In the genomic region with DNA sequence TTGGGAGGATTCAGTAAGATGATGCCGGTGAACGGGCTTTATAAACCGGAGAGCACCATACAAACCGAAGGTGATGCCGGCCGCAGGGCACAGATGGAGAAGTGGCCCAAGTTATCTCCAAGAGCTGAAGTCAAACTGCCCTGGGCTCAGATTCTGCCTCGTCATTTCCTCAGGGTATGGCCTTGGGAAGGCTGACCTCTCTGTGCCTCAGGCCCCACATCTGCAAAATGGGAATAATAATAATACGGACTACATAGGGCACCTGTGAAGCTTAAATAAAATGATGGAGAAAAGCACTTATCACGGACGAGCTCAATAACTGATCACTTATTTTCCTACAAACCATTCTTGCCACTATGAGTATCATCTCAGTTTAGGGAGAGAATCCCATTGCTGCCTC, we compare ENCODE assay signal across 29 cellular contexts. TPM values are rescaled to one million over a fixed set of nuclear protein-coding genes. Genes with fewer than 3 reads are reported as not detected.
"Had no signal": no experiment of that assay in that cellular context is flagged by ENCODE, and none has a peak within 500 bp of the region (broad histone marks: within the 10 kb centered on the region; RNA-seq: fewer than 3 reads in every experiment).

No MANE protein-coding gene starts in this region.

- DNase-seq: naive thymus-derived CD4-positive, alpha-beta T cell; natural killer cell; occipital lobe; ovary; psoas muscle; right cardiac atrium; spleen; stimulated activated CD4-positive, alpha-beta T cell treated with anti-CD3 and anti-CD28 coated beads, Interleukin-12 subunit alpha, Interleukin-12 subunit beta, amount 100 ng/mL, for 4 hours; stimulated activated CD4-positive, alpha-beta T cell treated with anti-CD3 and anti-CD28 coated beads, Interleukin-1b, Interleukin-23, amount 100 ng/mL, for 48 hours; stimulated activated CD4-positive, alpha-beta T cell treated with anti-CD3 and anti-CD28 coated beads, Interleukin-4, amount 100 ng/mL, for 1 hour; stimulated activated CD4-positive, alpha-beta T cell treated with anti-CD3 and anti-CD28 coated beads, Interleukin-4, amount 100 ng/mL, for 4 hours; stimulated activated CD8-positive, alpha-beta memory T cell treated with anti-CD3 and anti-CD28 coated beads, Interleukin-4, amount 100 ng/mL, for 48 hours; stimulated activated naive CD4-positive, alpha-beta T cell; stomach; trophoblast cell; upper lobe of left lung had no signal

- H2AFZ ChIP-seq: neural progenitor cell, parathyroid adenoma had no signal

- H3K27ac ChIP-seq: neural progenitor cell, ovary, parathyroid adenoma, psoas muscle, skin epidermis, spleen, stomach, suprapubic skin, thoracic aorta, thyroid gland, tibial nerve, upper lobe of left lung, vagina had no signal

- FAIRE-seq: urothelium cell line had no signal

- H3K79me2 ChIP-seq: parathyroid adenoma had no signal

- H3K27me3 ChIP-seq: neural progenitor cell, ovary, spleen, thyroid gland, tibial nerve, upper lobe of left lung, vagina had no signal

- H3K4me3 ChIP-seq: neural progenitor cell, ovary, psoas muscle, skin epidermis, smooth muscle cell, spleen, stomach, suprapubic skin, thoracic aorta, thyroid gland, tibial nerve, upper lobe of left lung, vagina had no signal

- H3K4me2 ChIP-seq: neural progenitor cell, smooth muscle cell had no signal

- H3K9ac ChIP-seq: neural progenitor cell, parathyroid adenoma had no signal

- H3K36me3 ChIP-seq: neural progenitor cell, ovary, spleen, suprapubic skin, thoracic aorta, thyroid gland, tibial nerve, upper lobe of left lung, vagina had no signal

- ATAC-seq: naive thymus-derived CD4-positive, alpha-beta T cell; natural killer cell; psoas muscle; right cardiac atrium; sciatic nerve; stimulated activated memory B cell treated with anti-CD40 and anti-IgM and Interleukin-4, amounts not matched to agents 10 μg/mL and 1 μg/mL and 100 μg/mL, for 72 hours had no signal

- H3K9me3 ChIP-seq: ovary, psoas muscle, spleen, stomach, suprapubic skin, thoracic aorta, thyroid gland, tibial nerve, upper lobe of left lung, vagina had no signal

- H3K4me1 ChIP-seq: neural progenitor cell, parathyroid adenoma, psoas muscle, spleen, stomach, suprapubic skin, thyroid gland, tibial nerve, upper lobe of left lung, vagina had no signal

RNA-seq across cellular contexts. Expression of gene DSCAML1, which starts 29.9 kb away (rescaled TPM):
- total RNA-seq: osteoblast had no signal
- polyA plus RNA-seq: naive thymus-derived CD4-positive, alpha-beta T cell; smooth muscle cell had no signal

RNA-seq across cellular contexts. Expression of gene FXYD2, which starts 57.5 kb away (rescaled TPM):
- total RNA-seq: osteoblast, smooth muscle cell, suprapubic skin, thoracic aorta had no signal
